2 cellular contexts compared by ENCODE assay signal in the genomic region with DNA sequence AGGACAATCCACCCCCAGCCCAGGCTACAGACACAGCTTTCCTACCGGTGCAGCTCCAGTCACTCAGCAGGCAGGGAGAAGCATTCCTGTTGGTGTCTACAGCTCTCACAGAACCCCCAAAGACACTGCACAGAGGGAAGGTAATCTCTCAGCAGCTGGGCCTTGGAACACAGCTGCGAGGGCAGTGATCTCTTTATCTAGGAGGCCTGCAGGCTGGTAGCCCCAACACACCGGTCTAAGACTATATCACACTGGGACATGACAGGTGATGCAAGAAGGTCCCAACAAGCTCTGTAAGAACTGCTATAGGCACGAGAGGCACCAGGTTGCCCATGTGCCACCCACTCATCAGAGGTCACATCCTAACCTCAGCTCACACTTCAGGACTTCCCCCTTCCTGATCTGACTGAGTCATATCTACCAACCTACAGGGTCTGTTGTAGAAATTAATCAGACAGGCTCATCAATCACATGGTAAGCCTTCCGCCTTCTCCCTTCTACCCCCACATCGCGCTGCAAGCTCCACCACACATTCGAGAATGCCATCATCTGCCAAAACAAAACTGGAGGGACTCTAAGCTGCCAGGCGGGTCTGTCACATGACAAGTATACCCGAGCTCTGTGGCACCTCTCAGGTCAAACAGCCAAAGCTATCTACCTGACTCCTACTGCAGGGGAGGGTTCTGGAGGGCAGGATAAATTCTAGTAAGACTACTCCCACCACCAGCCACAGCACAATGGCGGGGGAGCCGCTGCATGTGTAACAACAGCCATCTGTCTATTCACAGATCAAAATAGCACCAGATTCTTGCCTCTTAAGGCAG.
TF ChIP-seq lines count a peak whose summit lies in the region.

No MANE protein-coding gene starts in this region.

TF ChIP-seq in liver, 16 proteins besides CTCF, POLR2A, EP300 and RAD21:
- TF ChIP-seq, protein P1, sequence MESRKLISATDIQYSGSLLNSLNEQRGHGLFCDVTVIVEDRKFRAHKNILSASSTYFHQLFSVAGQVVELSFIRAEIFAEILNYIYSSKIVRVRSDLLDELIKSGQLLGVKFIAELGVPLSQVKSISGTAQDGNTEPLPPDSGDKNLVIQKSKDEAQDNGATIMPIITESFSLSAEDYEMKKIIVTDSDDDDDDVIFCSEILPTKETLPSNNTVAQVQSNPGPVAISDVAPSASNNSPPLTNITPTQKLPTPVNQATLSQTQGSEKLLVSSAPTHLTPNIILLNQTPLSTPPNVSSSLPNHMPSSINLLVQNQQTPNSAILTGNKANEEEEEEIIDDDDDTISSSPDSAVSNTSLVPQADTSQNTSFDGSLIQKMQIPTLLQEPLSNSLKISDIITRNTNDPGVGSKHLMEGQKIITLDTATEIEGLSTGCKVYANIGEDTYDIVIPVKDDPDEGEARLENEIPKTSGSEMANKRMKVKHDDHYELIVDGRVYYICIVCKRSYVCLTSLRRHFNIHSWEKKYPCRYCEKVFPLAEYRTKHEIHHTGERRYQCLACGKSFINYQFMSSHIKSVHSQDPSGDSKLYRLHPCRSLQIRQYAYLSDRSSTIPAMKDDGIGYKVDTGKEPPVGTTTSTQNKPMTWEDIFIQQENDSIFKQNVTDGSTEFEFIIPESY (IDR thresholded peaks at IDR 0.05) = no peak
- TF ChIP-seq TAF1 (conservative IDR thresholded peaks at IDR 0.05) = no peak
- TF ChIP-seq HNF4A (conservative IDR thresholded peaks at IDR 0.05) = no peak
- TF ChIP-seq, protein P2, sequence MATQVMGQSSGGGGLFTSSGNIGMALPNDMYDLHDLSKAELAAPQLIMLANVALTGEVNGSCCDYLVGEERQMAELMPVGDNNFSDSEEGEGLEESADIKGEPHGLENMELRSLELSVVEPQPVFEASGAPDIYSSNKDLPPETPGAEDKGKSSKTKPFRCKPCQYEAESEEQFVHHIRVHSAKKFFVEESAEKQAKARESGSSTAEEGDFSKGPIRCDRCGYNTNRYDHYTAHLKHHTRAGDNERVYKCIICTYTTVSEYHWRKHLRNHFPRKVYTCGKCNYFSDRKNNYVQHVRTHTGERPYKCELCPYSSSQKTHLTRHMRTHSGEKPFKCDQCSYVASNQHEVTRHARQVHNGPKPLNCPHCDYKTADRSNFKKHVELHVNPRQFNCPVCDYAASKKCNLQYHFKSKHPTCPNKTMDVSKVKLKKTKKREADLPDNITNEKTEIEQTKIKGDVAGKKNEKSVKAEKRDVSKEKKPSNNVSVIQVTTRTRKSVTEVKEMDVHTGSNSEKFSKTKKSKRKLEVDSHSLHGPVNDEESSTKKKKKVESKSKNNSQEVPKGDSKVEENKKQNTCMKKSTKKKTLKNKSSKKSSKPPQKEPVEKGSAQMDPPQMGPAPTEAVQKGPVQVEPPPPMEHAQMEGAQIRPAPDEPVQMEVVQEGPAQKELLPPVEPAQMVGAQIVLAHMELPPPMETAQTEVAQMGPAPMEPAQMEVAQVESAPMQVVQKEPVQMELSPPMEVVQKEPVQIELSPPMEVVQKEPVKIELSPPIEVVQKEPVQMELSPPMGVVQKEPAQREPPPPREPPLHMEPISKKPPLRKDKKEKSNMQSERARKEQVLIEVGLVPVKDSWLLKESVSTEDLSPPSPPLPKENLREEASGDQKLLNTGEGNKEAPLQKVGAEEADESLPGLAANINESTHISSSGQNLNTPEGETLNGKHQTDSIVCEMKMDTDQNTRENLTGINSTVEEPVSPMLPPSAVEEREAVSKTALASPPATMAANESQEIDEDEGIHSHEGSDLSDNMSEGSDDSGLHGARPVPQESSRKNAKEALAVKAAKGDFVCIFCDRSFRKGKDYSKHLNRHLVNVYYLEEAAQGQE (IDR thresholded peaks at IDR 0.05) = no peak
- no peak for TF ChIP-seq HNF4G (IDR thresholded peaks at IDR 0.05)
- TF ChIP-seq, protein P3, sequence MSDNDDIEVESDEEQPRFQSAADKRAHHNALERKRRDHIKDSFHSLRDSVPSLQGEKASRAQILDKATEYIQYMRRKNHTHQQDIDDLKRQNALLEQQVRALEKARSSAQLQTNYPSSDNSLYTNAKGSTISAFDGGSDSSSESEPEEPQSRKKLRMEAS (IDR thresholded peaks at IDR 0.05) = no peak
- no peak for TF ChIP-seq NR2F2 (IDR thresholded peaks at IDR 0.05)
- TF ChIP-seq GABPA (IDR thresholded peaks at IDR 0.05 in 1 of 2, conservative IDR thresholded peaks at IDR 0.05 in 1 of 2) = no peak
- no peak for TF ChIP-seq EGR1 (IDR thresholded peaks at IDR 0.05; ENCODE audit: low read depth in 2 of 2)
- TF ChIP-seq YY1 (IDR thresholded peaks at IDR 0.05) = no peak
- no peak for TF ChIP-seq FOXA1 (IDR thresholded peaks at IDR 0.05)
- no peak for TF ChIP-seq SP1 (IDR thresholded peaks at IDR 0.05)
- TF ChIP-seq JUND (IDR thresholded peaks at IDR 0.05) = no peak
- no peak for TF ChIP-seq FOXA2 (IDR thresholded peaks at IDR 0.05)
- TF ChIP-seq RXRA (IDR thresholded peaks at IDR 0.05) = no peak
- TF ChIP-seq, protein P4, sequence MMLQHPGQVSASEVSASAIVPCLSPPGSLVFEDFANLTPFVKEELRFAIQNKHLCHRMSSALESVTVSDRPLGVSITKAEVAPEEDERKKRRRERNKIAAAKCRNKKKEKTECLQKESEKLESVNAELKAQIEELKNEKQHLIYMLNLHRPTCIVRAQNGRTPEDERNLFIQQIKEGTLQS (IDR thresholded peaks at IDR 0.05) = no peak

TF ChIP-seq in HepG2, 621 proteins besides CTCF, POLR2A, EP300 and RAD21 (continued from another document):
- TF ChIP-seq ZNF552 (CRISPR knock-in tag; IDR thresholded peaks at IDR 0.05; ENCODE audit: borderline replicate concordance) = no peak
- TF ChIP-seq MTA1 (CRISPR knock-in tag; IDR thresholded peaks at IDR 0.05; ENCODE audit: borderline replicate concordance) = no peak
- TF ChIP-seq, protein P5, sequence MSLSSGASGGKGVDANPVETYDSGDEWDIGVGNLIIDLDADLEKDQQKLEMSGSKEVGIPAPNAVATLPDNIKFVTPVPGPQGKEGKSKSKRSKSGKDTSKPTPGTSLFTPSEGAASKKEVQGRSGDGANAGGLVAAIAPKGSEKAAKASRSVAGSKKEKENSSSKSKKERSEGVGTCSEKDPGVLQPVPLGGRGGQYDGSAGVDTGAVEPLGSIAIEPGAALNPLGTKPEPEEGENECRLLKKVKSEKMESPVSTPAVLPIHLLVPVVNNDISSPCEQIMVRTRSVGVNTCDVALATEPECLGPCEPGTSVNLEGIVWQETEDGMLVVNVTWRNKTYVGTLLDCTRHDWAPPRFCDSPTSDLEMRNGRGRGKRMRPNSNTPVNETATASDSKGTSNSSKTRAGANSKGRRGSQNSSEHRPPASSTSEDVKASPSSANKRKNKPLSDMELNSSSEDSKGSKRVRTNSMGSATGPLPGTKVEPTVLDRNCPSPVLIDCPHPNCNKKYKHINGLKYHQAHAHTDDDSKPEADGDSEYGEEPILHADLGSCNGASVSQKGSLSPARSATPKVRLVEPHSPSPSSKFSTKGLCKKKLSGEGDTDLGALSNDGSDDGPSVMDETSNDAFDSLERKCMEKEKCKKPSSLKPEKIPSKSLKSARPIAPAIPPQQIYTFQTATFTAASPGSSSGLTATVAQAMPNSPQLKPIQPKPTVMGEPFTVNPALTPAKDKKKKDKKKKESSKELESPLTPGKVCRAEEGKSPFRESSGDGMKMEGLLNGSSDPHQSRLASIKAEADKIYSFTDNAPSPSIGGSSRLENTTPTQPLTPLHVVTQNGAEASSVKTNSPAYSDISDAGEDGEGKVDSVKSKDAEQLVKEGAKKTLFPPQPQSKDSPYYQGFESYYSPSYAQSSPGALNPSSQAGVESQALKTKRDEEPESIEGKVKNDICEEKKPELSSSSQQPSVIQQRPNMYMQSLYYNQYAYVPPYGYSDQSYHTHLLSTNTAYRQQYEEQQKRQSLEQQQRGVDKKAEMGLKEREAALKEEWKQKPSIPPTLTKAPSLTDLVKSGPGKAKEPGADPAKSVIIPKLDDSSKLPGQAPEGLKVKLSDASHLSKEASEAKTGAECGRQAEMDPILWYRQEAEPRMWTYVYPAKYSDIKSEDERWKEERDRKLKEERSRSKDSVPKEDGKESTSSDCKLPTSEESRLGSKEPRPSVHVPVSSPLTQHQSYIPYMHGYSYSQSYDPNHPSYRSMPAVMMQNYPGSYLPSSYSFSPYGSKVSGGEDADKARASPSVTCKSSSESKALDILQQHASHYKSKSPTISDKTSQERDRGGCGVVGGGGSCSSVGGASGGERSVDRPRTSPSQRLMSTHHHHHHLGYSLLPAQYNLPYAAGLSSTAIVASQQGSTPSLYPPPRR (CRISPR knock-in tag; IDR thresholded peaks at IDR 0.05; ENCODE audit: borderline replicate concordance) = no peak
- no peak for TF ChIP-seq ATF1 (CRISPR knock-in tag; IDR thresholded peaks at IDR 0.05)
- TF ChIP-seq ZNF792 (CRISPR knock-in tag; IDR thresholded peaks at IDR 0.05) = no peak
- no peak for TF ChIP-seq TOPORS (CRISPR knock-in tag; IDR thresholded peaks at IDR 0.05)
- TF ChIP-seq ZNF468 (CRISPR knock-in tag; IDR thresholded peaks at IDR 0.05) = no peak
- no peak for TF ChIP-seq BCL6 (CRISPR knock-in tag; IDR thresholded peaks at IDR 0.05)
- TF ChIP-seq SUZ12 (IDR thresholded peaks at IDR 0.05; ENCODE audit: low read depth, low read length) = no peak
- TF ChIP-seq, protein P6, sequence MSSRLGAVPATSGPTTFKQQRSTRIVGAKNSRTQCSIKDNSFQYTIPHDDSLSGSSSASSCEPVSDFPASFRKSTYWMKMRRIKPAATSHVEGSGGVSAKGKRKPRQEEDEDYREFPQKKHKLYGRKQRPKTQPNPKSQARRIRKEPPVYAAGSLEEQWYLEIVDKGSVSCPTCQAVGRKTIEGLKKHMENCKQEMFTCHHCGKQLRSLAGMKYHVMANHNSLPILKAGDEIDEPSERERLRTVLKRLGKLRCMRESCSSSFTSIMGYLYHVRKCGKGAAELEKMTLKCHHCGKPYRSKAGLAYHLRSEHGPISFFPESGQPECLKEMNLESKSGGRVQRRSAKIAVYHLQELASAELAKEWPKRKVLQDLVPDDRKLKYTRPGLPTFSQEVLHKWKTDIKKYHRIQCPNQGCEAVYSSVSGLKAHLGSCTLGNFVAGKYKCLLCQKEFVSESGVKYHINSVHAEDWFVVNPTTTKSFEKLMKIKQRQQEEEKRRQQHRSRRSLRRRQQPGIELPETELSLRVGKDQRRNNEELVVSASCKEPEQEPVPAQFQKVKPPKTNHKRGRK (CRISPR knock-in tag; IDR thresholded peaks at IDR 0.05) = no peak
- TF ChIP-seq PRPF4 (IDR thresholded peaks at IDR 0.05; ENCODE audit: low read depth, low read length, poor library complexity, severe bottlenecking) = no peak
- no peak for TF ChIP-seq ZNF17 (CRISPR knock-in tag; IDR thresholded peaks at IDR 0.05)
- TF ChIP-seq, protein P7, sequence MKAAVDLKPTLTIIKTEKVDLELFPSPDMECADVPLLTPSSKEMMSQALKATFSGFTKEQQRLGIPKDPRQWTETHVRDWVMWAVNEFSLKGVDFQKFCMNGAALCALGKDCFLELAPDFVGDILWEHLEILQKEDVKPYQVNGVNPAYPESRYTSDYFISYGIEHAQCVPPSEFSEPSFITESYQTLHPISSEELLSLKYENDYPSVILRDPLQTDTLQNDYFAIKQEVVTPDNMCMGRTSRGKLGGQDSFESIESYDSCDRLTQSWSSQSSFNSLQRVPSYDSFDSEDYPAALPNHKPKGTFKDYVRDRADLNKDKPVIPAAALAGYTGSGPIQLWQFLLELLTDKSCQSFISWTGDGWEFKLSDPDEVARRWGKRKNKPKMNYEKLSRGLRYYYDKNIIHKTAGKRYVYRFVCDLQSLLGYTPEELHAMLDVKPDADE (CRISPR knock-in tag; IDR thresholded peaks at IDR 0.05) = no peak
- no peak for TF ChIP-seq CHCHD3 (CRISPR knock-in tag; IDR thresholded peaks at IDR 0.05)
